In genomic region chr3:143121240-143122088, GRCh38 we compare ENCODE assay signal across 8 cellular contexts. TPM values are rescaled to one million over a fixed set of nuclear protein-coding genes. Genes with fewer than 3 reads are reported as not detected.
DNase-seq lines count a peak whose midpoint lies in the region; ATAC-seq and TF ChIP-seq lines count a peak whose summit lies in the region.

No MANE protein-coding gene starts in this region.

- peak overlapping the region; percentile 69 for H3K4me2 ChIP-seq in KMS-11
- peak overlapping the region; percentile 66 for H3K4me2 ChIP-seq in fibroblast of lung (ENCODE audit: extremely low read depth, insufficient read depth, low read length)
- peak overlapping the region; percentile 97 for H3K4me2 ChIP-seq in neural progenitor cell

- peak overlapping the region; percentile 80 for H3K4me3 Mint-ChIP-seq in neural progenitor cell

- 66% methylated on average over 39 of the region's 79 CpGs for WGBS in suprapubic skin

- no peaks in the 10 kb centered on the region for H3K27me3 ChIP-seq in KMS-11 (ENCODE audit: insufficient read depth, low read depth)
- no peaks in the 10 kb centered on the region for H3K27me3 ChIP-seq in fibroblast of lung (ENCODE audit: control insufficient read depth, insufficient read depth, low read length)
- peaks cover 36% of the 10 kb centered on the region for H3K27me3 ChIP-seq in neural progenitor cell
- peaks cover 21% of the 10 kb centered on the region for H3K27me3 ChIP-seq in suprapubic skin

- DNase-seq in 8988T, result peak; percentile 74
- DNase-seq in activated T-cell treated with anti-CD3 and anti-CD28 coated beads for 4 hours, result peak; percentile 57
- peak; percentile 47 to 85 for DNase-seq in fibroblast of lung (ENCODE audit: low read depth in 2 of 2)
- no peak for DNase-seq in neural progenitor cell (ENCODE audit: low spot score)
- peak in 1 of 2 donors; percentile 56 for DNase-seq in suprapubic skin (ENCODE audit: low spot score in 2 of 2)
- DNase-seq in GF-D8 (lab: John Stamatoyannopoulos, UW), result no peak

- H3K9me3 Mint-ChIP-seq in neural progenitor cell, result no peaks in the 10 kb centered on the region

- H3K36me3 ChIP-seq in KMS-11 (ENCODE audit: insufficient read depth) (no peaks in the 10 kb centered on the region), fibroblast of lung (ENCODE audit: control insufficient read depth, insufficient read depth, low read length) (no peaks in the 10 kb centered on the region), neural progenitor cell (no peaks in the 10 kb centered on the region), suprapubic skin (no peaks in the 10 kb centered on the region)

- H3K9me3 ChIP-seq in fibroblast of lung (ENCODE audit: control insufficient read depth, insufficient read depth, low read depth, low read length) (no peaks in the 10 kb centered on the region), neural progenitor cell (ENCODE audit: low read depth) (no peaks in the 10 kb centered on the region), suprapubic skin (no peaks in the 10 kb centered on the region)

- H3K9ac ChIP-seq in KMS-11 (no peak overlapping the region), fibroblast of lung (ENCODE audit: insufficient read depth, low read length) (no peak overlapping the region), neural progenitor cell (no peak overlapping the region)

- H3K27ac Mint-ChIP-seq in neural progenitor cell, result no peak overlapping the region

- H3K4me1 ChIP-seq in KMS-11 (ENCODE audit: low read depth, poor library complexity, severe bottlenecking) (peaks cover 6% of the 10 kb centered on the region), fibroblast of lung (ENCODE audit: control insufficient read depth, extremely low read depth, insufficient read depth, low read length) (no peaks in the 10 kb centered on the region), neural progenitor cell (peaks cover 15% of the 10 kb centered on the region), suprapubic skin (peaks cover 28% of the 10 kb centered on the region)

- peak; percentile 19 for ATAC-seq in GM18868 (IDR thresholded peaks at IDR 0.05; ENCODE audit: unreplicated experiment)

- no peak for TF ChIP-seq EP300 in suprapubic skin (IDR thresholded peaks at IDR 0.05)

- no peak for TF ChIP-seq POLR2A in suprapubic skin (IDR thresholded peaks at IDR 0.05)

- H3F3A ChIP-seq in neural progenitor cell (ENCODE audit: low read depth), result peaks cover 6% of the 10 kb centered on the region

- H3K27ac ChIP-seq in KMS-11 (no peak overlapping the region), fibroblast of lung (ENCODE audit: insufficient read depth, low read length) (no peak overlapping the region), neural progenitor cell (no peak overlapping the region), suprapubic skin (no peak overlapping the region)

- H3K79me2 ChIP-seq in KMS-11 (ENCODE audit: insufficient read depth, low read depth) (no peaks in the 10 kb centered on the region), fibroblast of lung (ENCODE audit: control insufficient read depth, insufficient read depth, low read length) (no peaks in the 10 kb centered on the region), neural progenitor cell (ENCODE audit: low read depth) (no peaks in the 10 kb centered on the region)

- H3K4me1 Mint-ChIP-seq in neural progenitor cell, result peaks cover 31% of the 10 kb centered on the region

- H3K4me3 ChIP-seq in KMS-11 (IDR thresholded peaks at IDR 0.05; ENCODE audit: insufficient read depth, low read depth, low read length), result no peak overlapping the region
- peak overlapping the region; percentile 35 to 82 (median 54) for H3K4me3 ChIP-seq in fibroblast of lung (replicated peaks in 1 of 4; ENCODE audit: control extremely low read depth in 1 of 4, insufficient read depth in 1 of 4, low read depth in 3 of 4, low read length in 4 of 4)
- peak overlapping the region; percentile 78 for H3K4me3 ChIP-seq in neural progenitor cell
- H3K4me3 ChIP-seq in suprapubic skin, result peak overlapping the region; percentile 85

- peaks cover 7% of the 10 kb centered on the region for H3K36me3 Mint-ChIP-seq in neural progenitor cell

- H4K20me1 ChIP-seq in KMS-11 (ENCODE audit: insufficient read depth), result no peaks in the 10 kb centered on the region
- H4K20me1 ChIP-seq in fibroblast of lung (ENCODE audit: control insufficient read depth, extremely low read depth, insufficient read depth, low read length), result no peaks in the 10 kb centered on the region
- peaks cover 3% of the 10 kb centered on the region for H4K20me1 ChIP-seq in neural progenitor cell (ENCODE audit: low read depth)

- TF ChIP-seq CTCF in KMS-11 (conservative IDR thresholded peaks at IDR 0.05; ENCODE audit: low read depth, low read length) (no peak), fibroblast of lung (conservative IDR thresholded peaks at IDR 0.05 in 1 of 2, IDR thresholded peaks at IDR 0.05 in 1 of 2; ENCODE audit: low read depth in 1 of 2, low read length in 2 of 2) (peak; percentile 65 to 78), neural progenitor cell (IDR thresholded peaks at IDR 0.05) (peak; percentile 46), suprapubic skin (IDR thresholded peaks at IDR 0.05) (no peak)

- no peak overlapping the region for H2AFZ ChIP-seq in KMS-11 (ENCODE audit: low read depth)
- H2AFZ ChIP-seq in fibroblast of lung (ENCODE audit: low read length), result peak overlapping the region; percentile 2
- peak overlapping the region; percentile 98 for H2AFZ ChIP-seq in neural progenitor cell (replicated peaks)

- H3K27me3 Mint-ChIP-seq in neural progenitor cell (ENCODE audit: insufficient read depth, low read depth), result peaks cover 16% of the 10 kb centered on the region

RNA-seq across cellular contexts. Expression of gene CHST2, which starts 1.9 kb away (rescaled TPM):
- 2.6 and 3.9 TPM in 2 replicates for total RNA-seq in fibroblast of lung
- 1.1 and 1.8 TPM in 2 replicates for polyA plus RNA-seq in fibroblast of lung
- 2.4 and 4.5 TPM in 2 replicates for polyA plus RNA-seq in fibroblast of lung (2012)
- polyA minus RNA-seq in fibroblast of lung (ENCODE audit: low replicate concordance), result 1.5 and 2.0 TPM in 2 replicates
- total RNA-seq in neural progenitor cell (ENCODE audit: low replicate concordance), result 5.9 and 10.3 TPM in 2 replicates
- 10 to 100 TPM in 1 of 4 donors, 1 to 10 TPM in 3; 2.4 to 22.8 (median 5.3) TPM for total RNA-seq in suprapubic skin

Comparison
In these comparisons a context has a peak if more than half of its experiments do, and no peak if none do; other contexts are left out.
1. DNase-seq: peak in 8988T (single experiment), activated T-cell treated with anti-CD3 and anti-CD28 coated beads for 4 hours (single experiment) and fibroblast of lung (2 of 2); none in neural progenitor cell (single experiment) and GF-D8 (single experiment).
2. CTCF ChIP-seq: peak in fibroblast of lung (2 of 2) and neural progenitor cell (single experiment); none in KMS-11 (single experiment) and suprapubic skin (0 of 2).
3. Peak in every context shown above with its lines, with median percentiles within 50 percentile points of each other: H3K4me2 ChIP-seq.